ENCODE assay signal across 26 cellular contexts in genomic region chr6:135188718-135189117, GRCh38. TPM values are rescaled to one million over a fixed set of nuclear protein-coding genes. Genes with fewer than 3 reads are reported as not detected.
DNase-seq lines count a peak whose midpoint lies in the region; ATAC-seq and TF ChIP-seq lines count a peak whose summit lies in the region.
"Had no signal": no experiment of that assay in that cellular context is flagged by ENCODE, and none has a peak within 500 bp of the region (broad histone marks: within the 10 kb centered on the region; RNA-seq: fewer than 3 reads in every experiment).

No MANE protein-coding gene starts in this region.

- TF ChIP-seq POLR2A in suprapubic skin (IDR thresholded peaks at IDR 0.05): no peak

- CTCF ChIA-PET in CD8-positive, alpha-beta T cell (lab: Charles Lee): interaction anchor here (1.2 kb wide), 1 partner anchor 186 kb away, joined by 3 read pairs; no protein-coding TSS in a partner anchor

- H3K9me2 ChIP-seq in Loucy (replicated peaks; ENCODE audit: low read depth, low read length): no peaks in the 10 kb centered on the region

- H4K20me1 ChIP-seq in Loucy (ENCODE audit: insufficient read depth, low read length, poor library complexity, severe bottlenecking): peaks cover 96% of the 10 kb centered on the region

- POLR2A ChIA-PET in CD8-positive, alpha-beta T cell (lab: Charles Lee): no interaction called here

- no peak overlapping the region for H2AFZ ChIP-seq in Loucy (ENCODE audit: low read length)
- H2AFZ ChIP-seq: GM23248 had no signal

- TF ChIP-seq CTCF in CD8-positive, alpha-beta T cell (IDR thresholded peaks at IDR 0.05): no peak
- TF ChIP-seq CTCF in Loucy (conservative IDR thresholded peaks at IDR 0.05; ENCODE audit: low read length) (no peak), suprapubic skin (IDR thresholded peaks at IDR 0.05) (no peak)

- H3K36me3 ChIP-seq in CD8-positive, alpha-beta T cell (ENCODE audit: insufficient read depth, low read length): peaks cover 2% of the 10 kb centered on the region
- H3K36me3 ChIP-seq in Loucy (ENCODE audit: insufficient read depth, low read length): peaks cover 89% of the 10 kb centered on the region
- no peaks in the 10 kb centered on the region for H3K36me3 ChIP-seq in suprapubic skin
- H3K36me3 ChIP-seq: breast epithelium, gastroesophageal sphincter, spleen had no signal

- WGBS in suprapubic skin: 97% methylated on average over 2 of the region's 2 CpGs

- peaks cover 38% of the 10 kb centered on the region for H3K4me1 Mint-ChIP-seq in activated T-cell treated with anti-CD3 and anti-CD28 coated beads, Interleukin-2, amount 50 U/mL, for 72 hours (ENCODE audit: low read depth)
- H3K4me1 Mint-ChIP-seq in CD8-positive, alpha-beta T cell (ENCODE audit: low read depth): peaks cover 13% of the 10 kb centered on the region
- peaks cover 63% of the 10 kb centered on the region for H3K4me1 Mint-ChIP-seq in activated T-helper 1 cell treated with anti-CD3 and anti-CD28 coated beads, Interleukin-12 subunit alpha, Interleukin-12 subunit beta, Interleukin-2, Interleukin-4 antibody, amounts not matched to agents 30 ng/mL and 10 ng/mL and 1 ng/mL, durations not matched to agents 14 hours and 24 hours and 36 hours (ENCODE audit: low read depth)

- no peak overlapping the region for H3K4me3 Mint-ChIP-seq in activated T-cell treated with anti-CD3 and anti-CD28 coated beads, Interleukin-2, amount 50 U/mL, for 72 hours
- no peak overlapping the region for H3K4me3 Mint-ChIP-seq in CD8-positive, alpha-beta T cell
- no peak overlapping the region for H3K4me3 Mint-ChIP-seq in activated T-helper 1 cell treated with anti-CD3 and anti-CD28 coated beads, Interleukin-12 subunit alpha, Interleukin-12 subunit beta, Interleukin-2, Interleukin-4 antibody, amounts not matched to agents 30 ng/mL and 10 ng/mL and 1 ng/mL, durations not matched to agents 14 hours and 24 hours and 36 hours
- H3K4me3 Mint-ChIP-seq: CD4-positive, alpha-beta memory T cell; memory B cell; T-helper 17 cell had no signal

- TF ChIP-seq EP300 in suprapubic skin (IDR thresholded peaks at IDR 0.05): no peak

- H3K9me3 ChIP-seq in CD8-positive, alpha-beta T cell (ENCODE audit: low read length): no peaks in the 10 kb centered on the region
- H3K9me3 ChIP-seq in Loucy (ENCODE audit: insufficient read depth, low read depth, low read length): no peaks in the 10 kb centered on the region
- no peaks in the 10 kb centered on the region for H3K9me3 ChIP-seq in suprapubic skin
- H3K9me3 ChIP-seq: breast epithelium, gastroesophageal sphincter, SJCRH30, spleen had no signal

- H3K9ac ChIP-seq in Loucy (ENCODE audit: low read depth, low read length, poor library complexity, severe bottlenecking): peak overlapping the region; percentile 97
- H3K9ac ChIP-seq: GM23248, KMS-11 had no signal

- no peaks in the 10 kb centered on the region for H3K9me3 Mint-ChIP-seq in activated T-cell treated with anti-CD3 and anti-CD28 coated beads, Interleukin-2, amount 50 U/mL, for 72 hours
- no peaks in the 10 kb centered on the region for H3K9me3 Mint-ChIP-seq in CD8-positive, alpha-beta T cell
- H3K9me3 Mint-ChIP-seq in activated T-helper 1 cell treated with anti-CD3 and anti-CD28 coated beads, Interleukin-12 subunit alpha, Interleukin-12 subunit beta, Interleukin-2, Interleukin-4 antibody, amounts not matched to agents 30 ng/mL and 10 ng/mL and 1 ng/mL, durations not matched to agents 14 hours and 24 hours and 36 hours: no peaks in the 10 kb centered on the region
- H3K9me3 Mint-ChIP-seq: CD4-positive, alpha-beta memory T cell; memory B cell had no signal

- H3K36me3 Mint-ChIP-seq in activated T-cell treated with anti-CD3 and anti-CD28 coated beads, Interleukin-2, amount 50 U/mL, for 72 hours (ENCODE audit: insufficient read depth in 2 of 2): peaks cover 33 to 63% of the 10 kb centered on the region in 2 donors
- peaks cover 45% of the 10 kb centered on the region for H3K36me3 Mint-ChIP-seq in CD8-positive, alpha-beta T cell
- H3K36me3 Mint-ChIP-seq in activated T-helper 1 cell treated with anti-CD3 and anti-CD28 coated beads, Interleukin-12 subunit alpha, Interleukin-12 subunit beta, Interleukin-2, Interleukin-4 antibody, amounts not matched to agents 30 ng/mL and 10 ng/mL and 1 ng/mL, durations not matched to agents 14 hours and 24 hours and 36 hours (ENCODE audit: low read depth): peaks cover 53% of the 10 kb centered on the region
- H3K36me3 Mint-ChIP-seq: CD4-positive, alpha-beta memory T cell; memory B cell had no signal

- peaks cover 4% of the 10 kb centered on the region for H3K4me1 ChIP-seq in CD8-positive, alpha-beta T cell (ENCODE audit: insufficient read depth, low read length)
- peaks cover 86% of the 10 kb centered on the region for H3K4me1 ChIP-seq in Loucy (ENCODE audit: insufficient read depth, low read length, poor library complexity, severe bottlenecking)
- H3K4me1 ChIP-seq in suprapubic skin: peaks cover 8% of the 10 kb centered on the region
- H3K4me1 ChIP-seq: breast epithelium, SJCRH30 had no signal

- intact Hi-C loops in CD8-positive, alpha-beta T cell (cut with DNase I, micrococcal nuclease): loop anchor here in 1 of 2 experiments (10.0 kb wide), 2 partner anchors 306 to 1096 kb away; partner anchors contain the start of genes AHI1 and BCLAF1
- intact Hi-C loops in activated T-helper 1 cell treated with anti-CD3 and anti-CD28 coated beads, Interleukin-12 subunit alpha, Interleukin-12 subunit beta, Interleukin-2, Interleukin-4 antibody, amounts not matched to agents 30 ng/mL and 10 ng/mL and 1 ng/mL, durations not matched to agents 14 hours and 24 hours and 36 hours (cut with micrococcal nuclease): loop anchor here (10.0 kb wide), 2 partner anchors 1014 to 1066 kb away; partner anchors contain the start of gene MTFR2

- no peak for ATAC-seq in activated T-cell treated with anti-CD3 and anti-CD28 coated beads, Interleukin-2, amount 50 U/mL, for 72 hours (replicated peaks in 1 of 2)
- no peak for ATAC-seq in CD8-positive, alpha-beta T cell
- ATAC-seq: gastroesophageal sphincter, right cardiac atrium, T-helper 17 cell had no signal

- H3K27me3 Mint-ChIP-seq in activated T-cell treated with anti-CD3 and anti-CD28 coated beads, Interleukin-2, amount 50 U/mL, for 72 hours (ENCODE audit: low read depth): no peaks in the 10 kb centered on the region
- no peaks in the 10 kb centered on the region for H3K27me3 Mint-ChIP-seq in CD8-positive, alpha-beta T cell (ENCODE audit: low read depth)
- H3K27me3 Mint-ChIP-seq in activated T-helper 1 cell treated with anti-CD3 and anti-CD28 coated beads, Interleukin-12 subunit alpha, Interleukin-12 subunit beta, Interleukin-2, Interleukin-4 antibody, amounts not matched to agents 30 ng/mL and 10 ng/mL and 1 ng/mL, durations not matched to agents 14 hours and 24 hours and 36 hours (ENCODE audit: insufficient read depth): no peaks in the 10 kb centered on the region
- H3K27me3 Mint-ChIP-seq: CD4-positive, alpha-beta memory T cell had no signal

- no peaks in the 10 kb centered on the region for H3K27me3 ChIP-seq in CD8-positive, alpha-beta T cell (ENCODE audit: insufficient read depth, low read length)
- H3K27me3 ChIP-seq in Loucy (ENCODE audit: insufficient read depth, low read length, poor library complexity, severe bottlenecking) (peaks cover 16% of the 10 kb centered on the region), suprapubic skin (peaks cover 22% of the 10 kb centered on the region)
- H3K27me3 ChIP-seq: SJCRH30 had no signal

- H3K4me3 ChIP-seq in CD8-positive, alpha-beta T cell (ENCODE audit: low read depth, low read length): no peak overlapping the region
- peak overlapping the region; percentile 89 for H3K4me3 ChIP-seq in Loucy (ENCODE audit: low read length, poor library complexity, severe bottlenecking)
- no peak overlapping the region for H3K4me3 ChIP-seq in suprapubic skin
- H3K4me3 ChIP-seq: breast epithelium, gastroesophageal sphincter, GM23248, SJCRH30, spleen had no signal

- peak overlapping the region; percentile 86 for H3K4me2 ChIP-seq in Loucy (ENCODE audit: low read depth, low read length, poor library complexity, severe bottlenecking)
- H3K4me2 ChIP-seq: KMS-11 had no signal

- H3F3A ChIP-seq in Loucy (ENCODE audit: low read depth): peaks cover 12% of the 10 kb centered on the region; the same call in 1 of the 2 replicates

- no peak overlapping the region for H3K27ac ChIP-seq in CD8-positive, alpha-beta T cell (ENCODE audit: low read depth, low read length)
- no peak overlapping the region for H3K27ac ChIP-seq in suprapubic skin
- H3K27ac ChIP-seq: breast epithelium, gastroesophageal sphincter, GM23248, KMS-11, SJCRH30, WERI-Rb-1 had no signal

- H3K79me2 ChIP-seq in Loucy (ENCODE audit: insufficient read depth, low read length): peaks cover 99% of the 10 kb centered on the region

- no peak for DNase-seq in activated T-cell treated with anti-CD3 and anti-CD28 coated beads, Interleukin-2, amount 50 U/mL, for 72 hours
- DNase-seq in activated T-cell treated with anti-CD3 and anti-CD28 coated beads for 4 hours (no peak), germinal center (ENCODE audit: low spot score) (no peak), suprapubic skin (ENCODE audit: low spot score in 2 of 2) (no peak)
- no peak for DNase-seq in CD8-positive, alpha-beta T cell
- DNase-seq in activated T-helper 1 cell treated with anti-CD3 and anti-CD28 coated beads, Interleukin-12 subunit alpha, Interleukin-12 subunit beta, Interleukin-2, Interleukin-4 antibody, amounts not matched to agents 30 ng/mL and 10 ng/mL and 1 ng/mL, durations not matched to agents 14 hours and 24 hours and 36 hours (ENCODE audit: low spot score): no peak
- DNase-seq: activated CD4-positive, alpha-beta T cell treated with anti-CD3 and anti-CD28 coated beads, Interleukin-2, amount 50 U/mL, for 1 hour; activated naive CD4-positive, alpha-beta T cell treated with Interleukin-2 at 50 U/mL for 16 hours; CD4-positive, alpha-beta memory T cell; GM23248; hippocampal formation; NCI-H1048; NCI-H1930; NCI-H526 treated with DMSO at 0.1 percent for 48 hours; posterior cingulate gyrus; right cardiac atrium; SJCRH30; spleen; stimulated activated CD4-positive, alpha-beta T cell treated with anti-CD3 and anti-CD28 coated beads, Interleukin-4, amount 100 ng/mL, for 1 hour; T-helper 17 cell; WERI-Rb-1 had no signal

- H3K27ac Mint-ChIP-seq in activated T-cell treated with anti-CD3 and anti-CD28 coated beads, Interleukin-2, amount 50 U/mL, for 72 hours: peak overlapping the region; percentile 55
- H3K27ac Mint-ChIP-seq in CD8-positive, alpha-beta T cell: peak overlapping the region; percentile 24
- peak overlapping the region; percentile 58 for H3K27ac Mint-ChIP-seq in activated T-helper 1 cell treated with anti-CD3 and anti-CD28 coated beads, Interleukin-12 subunit alpha, Interleukin-12 subunit beta, Interleukin-2, Interleukin-4 antibody, amounts not matched to agents 30 ng/mL and 10 ng/mL and 1 ng/mL, durations not matched to agents 14 hours and 24 hours and 36 hours
- H3K27ac Mint-ChIP-seq: memory B cell, T-helper 17 cell had no signal

RNA-seq across cellular contexts. Expression of gene MYB, which starts 7.6 kb away (rescaled TPM):
- total RNA-seq in activated T-cell treated with anti-CD3 and anti-CD28 coated beads, Interleukin-2, amount 50 U/mL, for 72 hours: 10 to 100 TPM; 89.6 to 91.4 TPM
- 1 to 10 TPM; 3.7 to 4.7 TPM for total RNA-seq in CD8-positive, alpha-beta T cell
- total RNA-seq in activated T-helper 1 cell treated with anti-CD3 and anti-CD28 coated beads, Interleukin-12 subunit alpha, Interleukin-12 subunit beta, Interleukin-2, Interleukin-4 antibody, amounts not matched to agents 30 ng/mL and 10 ng/mL and 1 ng/mL, durations not matched to agents 14 hours and 24 hours and 36 hours: 57.3 and 60.4 TPM in 2 replicates
- 10 to 100 TPM in 1 of 4 donors, 1 to 10 TPM in 3; 5.1 to 18.0 (median 8.8) TPM for total RNA-seq in suprapubic skin
